35 cellular contexts compared by ENCODE assay signal in the genomic region with DNA sequence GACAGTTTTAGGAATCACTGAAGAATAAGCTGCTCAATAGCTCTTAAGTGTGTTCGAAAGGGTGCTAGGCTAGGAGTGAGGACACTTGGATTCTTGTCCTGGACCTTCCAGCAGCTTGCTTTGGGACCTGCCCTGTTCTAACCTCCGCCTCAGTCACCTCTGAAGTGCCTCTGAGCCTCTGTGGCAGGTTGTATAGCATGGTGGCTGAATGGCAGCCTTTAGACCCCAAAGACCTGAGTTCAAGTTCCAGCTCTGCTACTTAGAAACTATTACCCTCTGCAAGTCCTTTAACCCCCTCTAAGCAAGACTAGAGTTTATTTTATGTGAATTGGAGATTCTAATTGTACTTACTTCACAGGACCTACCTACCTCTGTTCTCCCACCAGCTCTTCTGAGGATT.
"Had no signal": no experiment of that assay in that cellular context is flagged by ENCODE, and none has a peak within 500 bp of the region (broad histone marks: within the 10 kb centered on the region; RNA-seq: fewer than 3 reads in every experiment).

No MANE protein-coding gene starts in this region.

- H3K9me3 Mint-ChIP-seq: activated CD4-positive, alpha-beta memory T cell treated with anti-CD3 and anti-CD28 coated beads for 36 hours; activated CD4-positive, alpha-beta T cell treated with anti-CD3 and anti-CD28 coated beads, Interleukin-2, amount 10 ng/mL, durations not matched to agents 24 days and 14 days; activated naive CD4-positive, alpha-beta T cell treated with anti-CD3 and anti-CD28 coated beads, Interleukin-2, amount 10 ng/mL, durations not matched to agents 7 days and 5 days; activated naive CD4-positive, alpha-beta T cell treated with anti-CD3 and anti-CD28 coated beads, Interleukin-2, amount 50 U/mL, for 72 hours; activated naive CD8-positive, alpha-beta T cell treated with anti-CD3 and anti-CD28 coated beads, Interleukin-2, amount 10 ng/mL, durations not matched to agents 7 days and 5 days; activated T-helper 1 cell treated with anti-CD3 and anti-CD28 coated beads, Interleukin-12 subunit alpha, Interleukin-12 subunit beta, Interleukin-2, Interleukin-4 antibody, amounts not matched to agents 30 ng/mL and 10 ng/mL and 1 ng/mL, durations not matched to agents 14 hours and 24 hours and 36 hours; activated T-helper 2 cell treated with anti-CD3 and anti-CD28 coated beads, Interferon-gamma antibody, Interleukin-2, Interleukin-4, amounts not matched to agents 10 μg/mL and 5 μg/mL and 100 μg/mL, durations not matched to agents 14 hours and 24 hours and 36 hours; T-helper 2 cell treated with Interferon-gamma antibody and Interleukin-4, amounts not matched to agents 5 μg/mL and 100 μg/mL, for 36 hours had no signal

- H3K4me1 ChIP-seq: ascending aorta, breast epithelium, colonic mucosa, esophagus squamous epithelium, gastroesophageal sphincter, heart right ventricle had no signal

- H3K36me3 ChIP-seq: ascending aorta, breast epithelium, cardiac muscle cell, colonic mucosa, esophagus squamous epithelium, gastroesophageal sphincter, heart right ventricle had no signal

- H3K27ac Mint-ChIP-seq: activated CD4-positive, alpha-beta memory T cell treated with anti-CD3 and anti-CD28 coated beads for 36 hours; activated CD4-positive, alpha-beta T cell treated with anti-CD3 and anti-CD28 coated beads for 36 hours; activated CD4-positive, alpha-beta T cell treated with anti-CD3 and anti-CD28 coated beads, Interleukin-2, amount 10 ng/mL, durations not matched to agents 24 days and 14 days; activated CD8-positive, alpha-beta memory T cell treated with anti-CD3 and anti-CD28 coated beads, Interleukin-2, amount 10 ng/mL, durations not matched to agents 7 days and 5 days; activated CD8-positive, alpha-beta T cell treated with anti-CD3 and anti-CD28 coated beads, Interleukin-2, amount 10 ng/mL, durations not matched to agents 7 days and 5 days; activated naive CD4-positive, alpha-beta T cell treated with anti-CD3 and anti-CD28 coated beads, Interleukin-2, amount 10 ng/mL, durations not matched to agents 7 days and 5 days; activated naive CD4-positive, alpha-beta T cell treated with anti-CD3 and anti-CD28 coated beads, Interleukin-2, amount 50 U/mL, for 72 hours; activated naive CD8-positive, alpha-beta T cell treated with anti-CD3 and anti-CD28 coated beads, Interleukin-2, amount 10 ng/mL, durations not matched to agents 7 days and 5 days; activated T-helper 1 cell treated with anti-CD3 and anti-CD28 coated beads, Interleukin-12 subunit alpha, Interleukin-12 subunit beta, Interleukin-2, Interleukin-4 antibody, amounts not matched to agents 30 ng/mL and 10 ng/mL and 1 ng/mL, durations not matched to agents 14 hours and 24 hours and 36 hours; activated T-helper 2 cell treated with anti-CD3 and anti-CD28 coated beads, Interferon-gamma antibody, Interleukin-2, Interleukin-4, amounts not matched to agents 10 μg/mL and 5 μg/mL and 100 μg/mL, durations not matched to agents 14 hours and 24 hours and 36 hours; brain; T-helper 17 cell; T-helper 2 cell treated with Interferon-gamma antibody and Interleukin-4, amounts not matched to agents 5 μg/mL and 100 μg/mL, for 36 hours had no signal

- H3K27ac ChIP-seq: ascending aorta, breast epithelium, cardiac muscle cell, colonic mucosa, epithelial cell of prostate, esophagus squamous epithelium, gastroesophageal sphincter, heart right ventricle had no signal

- H3K4me3 ChIP-seq: ascending aorta, breast epithelium, cardiac muscle cell, colonic mucosa, esophagus squamous epithelium, gastroesophageal sphincter, heart right ventricle had no signal

- H3K27me3 ChIP-seq: ascending aorta, cardiac muscle cell had no signal

- H3K4me3 Mint-ChIP-seq: activated CD4-positive, alpha-beta memory T cell treated with anti-CD3 and anti-CD28 coated beads for 36 hours; activated CD4-positive, alpha-beta T cell treated with anti-CD3 and anti-CD28 coated beads for 36 hours; activated CD4-positive, alpha-beta T cell treated with anti-CD3 and anti-CD28 coated beads, Interleukin-2, amount 10 ng/mL, durations not matched to agents 24 days and 14 days; activated CD8-positive, alpha-beta memory T cell treated with anti-CD3 and anti-CD28 coated beads, Interleukin-2, amount 10 ng/mL, durations not matched to agents 7 days and 5 days; activated CD8-positive, alpha-beta T cell treated with anti-CD3 and anti-CD28 coated beads, Interleukin-2, amount 10 ng/mL, durations not matched to agents 7 days and 5 days; activated naive CD4-positive, alpha-beta T cell treated with anti-CD3 and anti-CD28 coated beads, Interleukin-2, amount 10 ng/mL, durations not matched to agents 7 days and 5 days; activated naive CD8-positive, alpha-beta T cell treated with anti-CD3 and anti-CD28 coated beads, Interleukin-2, amount 10 ng/mL, durations not matched to agents 7 days and 5 days; activated T-helper 1 cell treated with anti-CD3 and anti-CD28 coated beads, Interleukin-12 subunit alpha, Interleukin-12 subunit beta, Interleukin-2, Interleukin-4 antibody, amounts not matched to agents 30 ng/mL and 10 ng/mL and 1 ng/mL, durations not matched to agents 14 hours and 24 hours and 36 hours; brain; T-helper 17 cell; T-helper 2 cell treated with Interferon-gamma antibody and Interleukin-4, amounts not matched to agents 5 μg/mL and 100 μg/mL, for 36 hours had no signal

- ATAC-seq: activated CD4-positive, alpha-beta T cell treated with anti-CD3 and anti-CD28 coated beads for 36 hours; activated CD8-positive, alpha-beta memory T cell treated with anti-CD3 and anti-CD28 coated beads, Interleukin-2, amount 10 ng/mL, durations not matched to agents 7 days and 5 days; activated CD8-positive, alpha-beta T cell treated with anti-CD3 and anti-CD28 coated beads, Interleukin-2, amount 10 ng/mL, durations not matched to agents 7 days and 5 days; activated naive CD4-positive, alpha-beta T cell treated with anti-CD3 and anti-CD28 coated beads, Interleukin-2, amount 50 U/mL, for 72 hours; gastroesophageal sphincter; heart right ventricle; T-helper 17 cell had no signal

- H3K9me3 ChIP-seq: ascending aorta, breast epithelium, colonic mucosa, esophagus squamous epithelium, gastroesophageal sphincter, heart right ventricle had no signal

- DNase-seq: activated CD4-positive, alpha-beta memory T cell treated with anti-CD3 and anti-CD28 coated beads for 36 hours; activated CD4-positive, alpha-beta T cell treated with anti-CD3 and anti-CD28 coated beads for 36 hours; activated CD4-positive, alpha-beta T cell treated with anti-CD3 and anti-CD28 coated beads, Interleukin-2, amount 10 ng/mL, durations not matched to agents 24 days and 14 days; activated CD4-positive, CD25-positive, alpha-beta regulatory T cell; activated CD4-positive, CD25-positive, alpha-beta regulatory T cell treated with anti-CD3 and anti-CD28 coated beads, Interleukin-2, amount 50 U/mL, for 72 hours; activated CD8-positive, alpha-beta memory T cell treated with anti-CD3 and anti-CD28 coated beads, Interleukin-2, amount 50 U/mL, for 4 hours; activated CD8-positive, alpha-beta T cell treated with anti-CD3 and anti-CD28 coated beads, Interleukin-2, amount 10 ng/mL, durations not matched to agents 7 days and 5 days; activated gamma-delta T cell; activated naive CD4-positive, alpha-beta T cell; activated naive CD4-positive, alpha-beta T cell treated with anti-CD3 and anti-CD28 coated beads, Interleukin-2, amount 10 ng/mL, durations not matched to agents 7 days and 5 days; activated naive CD8-positive, alpha-beta T cell treated with anti-CD3 and anti-CD28 coated beads, Interleukin-2, amount 10 ng/mL, durations not matched to agents 7 days and 5 days; activated T-cell treated with anti-CD3 and anti-CD28 coated beads, Interleukin-2, amount 50 U/mL, for 1 hour; activated T-cell treated with anti-CD3 and anti-CD28 coated beads, Interleukin-2, amount 50 U/mL, for 48 hours; central memory CD4-positive, alpha-beta T cell; cerebellar nuclear complex; colonic mucosa; effector CD8-positive, alpha-beta T cell; esophagus squamous epithelium; foreskin melanocyte; heart right ventricle; T-helper 17 cell; T1000 had no signal

- H3K36me3 Mint-ChIP-seq: activated CD4-positive, alpha-beta memory T cell treated with anti-CD3 and anti-CD28 coated beads for 36 hours; activated CD8-positive, alpha-beta memory T cell treated with anti-CD3 and anti-CD28 coated beads, Interleukin-2, amount 10 ng/mL, durations not matched to agents 7 days and 5 days; activated naive CD4-positive, alpha-beta T cell treated with anti-CD3 and anti-CD28 coated beads, Interleukin-2, amount 10 ng/mL, durations not matched to agents 7 days and 5 days; activated naive CD4-positive, alpha-beta T cell treated with anti-CD3 and anti-CD28 coated beads, Interleukin-2, amount 50 U/mL, for 72 hours; activated naive CD8-positive, alpha-beta T cell treated with anti-CD3 and anti-CD28 coated beads, Interleukin-2, amount 10 ng/mL, durations not matched to agents 7 days and 5 days; brain had no signal

- H3K4me1 Mint-ChIP-seq: activated CD4-positive, alpha-beta T cell treated with anti-CD3 and anti-CD28 coated beads for 36 hours; activated CD4-positive, alpha-beta T cell treated with anti-CD3 and anti-CD28 coated beads, Interleukin-2, amount 10 ng/mL, durations not matched to agents 24 days and 14 days; activated CD8-positive, alpha-beta memory T cell treated with anti-CD3 and anti-CD28 coated beads, Interleukin-2, amount 10 ng/mL, durations not matched to agents 7 days and 5 days; activated naive CD4-positive, alpha-beta T cell treated with anti-CD3 and anti-CD28 coated beads, Interleukin-2, amount 10 ng/mL, durations not matched to agents 7 days and 5 days; activated naive CD8-positive, alpha-beta T cell treated with anti-CD3 and anti-CD28 coated beads, Interleukin-2, amount 10 ng/mL, durations not matched to agents 7 days and 5 days; T-helper 17 cell had no signal

- FAIRE-seq: endometrium, endothelial cell of umbilical vein had no signal
